In genomic region chr2:195151711-195152110, GRCh38 we compare ENCODE assay signal across 18 cellular contexts.
DNase-seq lines count a peak whose midpoint lies in the region; ATAC-seq and TF ChIP-seq lines count a peak whose summit lies in the region.
"Had no signal": no experiment of that assay in that cellular context is flagged by ENCODE, and none has a peak within 500 bp of the region (broad histone marks: within the 10 kb centered on the region; RNA-seq: fewer than 3 reads in every experiment).

No MANE protein-coding gene starts in this region.

- no peaks in the 10 kb centered on the region for H3K36me3 ChIP-seq in Loucy (ENCODE audit: insufficient read depth, low read length)
- no peaks in the 10 kb centered on the region for H3K36me3 ChIP-seq in right lobe of liver
- H3K36me3 ChIP-seq: HAP-1 had no signal

- intact Hi-C loops in right lobe of liver (cut with DNase I) = no loop called here

- no peak overlapping the region for H3K9ac ChIP-seq in Loucy (ENCODE audit: low read depth, low read length, poor library complexity, severe bottlenecking)

- ATAC-seq in right lobe of liver (no peak), HG03460 (IDR thresholded peaks at IDR 0.05; ENCODE audit: unreplicated experiment) (no peak), GM21360 (IDR thresholded peaks at IDR 0.05; ENCODE audit: unreplicated experiment) (no peak), HG02763 (IDR thresholded peaks at IDR 0.05; ENCODE audit: unreplicated experiment) (no peak)
- ATAC-seq: A549 had no signal

- no peak overlapping the region for H3K4me3 Mint-ChIP-seq in nephron
- H3K4me3 Mint-ChIP-seq: CD4-positive, alpha-beta memory T cell; HFFc6 had no signal

- H3K27me3 ChIP-seq in Loucy (ENCODE audit: insufficient read depth, low read length, poor library complexity, severe bottlenecking) (no peaks in the 10 kb centered on the region), right lobe of liver (no peaks in the 10 kb centered on the region)

- H3K4me1 ChIP-seq in Loucy (ENCODE audit: insufficient read depth, low read length, poor library complexity, severe bottlenecking) (peaks cover 5% of the 10 kb centered on the region), right lobe of liver (no peaks in the 10 kb centered on the region)
- H3K4me1 ChIP-seq: A549, HAP-1 had no signal

- no peak overlapping the region for H3K4me3 ChIP-seq in Loucy (ENCODE audit: low read length, poor library complexity, severe bottlenecking)
- H3K4me3 ChIP-seq in right lobe of liver = no peak overlapping the region
- H3K4me3 ChIP-seq: A549, HAP-1 had no signal

- no peaks in the 10 kb centered on the region for H3K36me3 Mint-ChIP-seq in nephron (ENCODE audit: low read depth)
- H3K36me3 Mint-ChIP-seq: CD4-positive, alpha-beta memory T cell had no signal

- H3K27me3 Mint-ChIP-seq in nephron (ENCODE audit: low read depth) = no peaks in the 10 kb centered on the region

- no peaks in the 10 kb centered on the region for H3K9me2 ChIP-seq in Loucy (replicated peaks; ENCODE audit: low read depth, low read length)

- H3K9me3 Mint-ChIP-seq in nephron = no peaks in the 10 kb centered on the region
- H3K9me3 Mint-ChIP-seq: CD4-positive, alpha-beta memory T cell; HFFc6 had no signal

- H3F3A ChIP-seq in Loucy (ENCODE audit: low read depth) = no peaks in the 10 kb centered on the region

- peak overlapping the region; percentile 29 for H3K4me2 ChIP-seq in Loucy (ENCODE audit: low read depth, low read length, poor library complexity, severe bottlenecking)
- H3K4me2 ChIP-seq: A549 had no signal

- TF ChIP-seq CTCF in Loucy (conservative IDR thresholded peaks at IDR 0.05; ENCODE audit: low read length) (no peak), nephron (IDR thresholded peaks at IDR 0.05; ENCODE audit: unreplicated experiment in 3 of 3) (no peak), right lobe of liver (IDR thresholded peaks at IDR 0.05) (no peak)

- WGBS in right lobe of liver (ENCODE audit: insufficient coverage, low coverage, low lambda C conversion rate, missing lambda C conversion rate) = 1% methylated on average over 2 of the region's 2 CpGs

- H3K9me3 ChIP-seq in Loucy (ENCODE audit: insufficient read depth, low read depth, low read length) (peaks cover 4% of the 10 kb centered on the region; the same call in 1 of the 2 replicates), right lobe of liver (no peaks in the 10 kb centered on the region)
- H3K9me3 ChIP-seq: A549, HAP-1 had no signal

- H3K27ac Mint-ChIP-seq in nephron = peak overlapping the region in 2 of 3 experiments; percentile 29 to 68
- H3K27ac Mint-ChIP-seq: CD4-positive, alpha-beta memory T cell; HFFc6 had no signal

- peaks cover 4% of the 10 kb centered on the region for H3K4me1 Mint-ChIP-seq in nephron
- H3K4me1 Mint-ChIP-seq: CD4-positive, alpha-beta memory T cell had no signal

- DNase-seq in GDM1 (lab: John Stamatoyannopoulos, UW) (peak; percentile 1), right lobe of liver (no peak)
- DNase-seq: 8988T; C1 segment of cervical spinal cord; Calu3; CD4-positive, alpha-beta memory T cell; COR-L47; DMS53; DMS79 treated with DMSO at 0.1 percent for 48 hours; GOT3; HFFc6 had no signal

- no peak overlapping the region for H3K27ac ChIP-seq in right lobe of liver
- H3K27ac ChIP-seq: A549 had no signal

- no peaks in the 10 kb centered on the region for H4K20me1 ChIP-seq in Loucy (ENCODE audit: insufficient read depth, low read length, poor library complexity, severe bottlenecking)

- H2AFZ ChIP-seq in Loucy (ENCODE audit: low read length) = no peak overlapping the region

- H3K79me2 ChIP-seq in Loucy (ENCODE audit: insufficient read depth, low read length) = no peaks in the 10 kb centered on the region

- TF ChIP-seq POLR2A in right lobe of liver (IDR thresholded peaks at IDR 0.05) = no peak
